In genomic region chr3:152843955-152844354, GRCh38 we compare ENCODE assay signal across 21 cellular contexts. TPM values are rescaled to one million over a fixed set of nuclear protein-coding genes. Genes with fewer than 3 reads are reported as not detected.
A peak's percentile ranks its signal among the peaks of the same experiment; 100 is the strongest.
DNase-seq lines count a peak whose midpoint lies in the region; ATAC-seq and TF ChIP-seq lines count a peak whose summit lies in the region.
"Had no signal": no experiment of that assay in that cellular context is flagged by ENCODE, and none has a peak within 500 bp of the region (broad histone marks: within the 10 kb centered on the region; RNA-seq: fewer than 3 reads in every experiment).

No MANE protein-coding gene starts in this region.

- intact Hi-C loops in aorta (cut with DNase I) = no loop called here

- no peaks in the 10 kb centered on the region for H3K36me3 ChIP-seq in aorta (ENCODE audit: control insufficient read depth in 1 of 2, insufficient read depth in 2 of 2, low read length in 1 of 2)
- H3K36me3 ChIP-seq: BLaER1 treated with 17β-estradiol and CSF1 and Interleukin-3, amounts not matched to agents 10 nM and 100 nM; left lung; tibial artery had no signal

- ATAC-seq in GM18511 (IDR thresholded peaks at IDR 0.05; ENCODE audit: unreplicated experiment) (peak; percentile 87), GM21423 (IDR thresholded peaks at IDR 0.05; ENCODE audit: unreplicated experiment) (peak; percentile 67), HG03066 (IDR thresholded peaks at IDR 0.05; ENCODE audit: low read depth, unreplicated experiment) (peak; percentile 63), aorta (ENCODE audit: low FRiP score) (no peak), GM21526 (IDR thresholded peaks at IDR 0.05; ENCODE audit: low FRiP score, unreplicated experiment) (no peak)
- ATAC-seq: HCT116; left lung; stimulated activated naive B cell treated with anti-CD40 and anti-IgM and Interleukin-4, amounts not matched to agents 10 μg/mL and 1 μg/mL and 100 μg/mL, for 72 hours had no signal

- H3K4me1 ChIP-seq in aorta (ENCODE audit: control insufficient read depth in 1 of 2, insufficient read depth in 2 of 2, low read length in 2 of 2) = no peaks in the 10 kb centered on the region
- H3K4me1 ChIP-seq: BLaER1 treated with 17β-estradiol and CSF1 and Interleukin-3, amounts not matched to agents 10 nM and 100 nM; left lung; tibial artery had no signal

- no peak for TF ChIP-seq CTCF in choroid plexus epithelial cell (conservative IDR thresholded peaks at IDR 0.05; ENCODE audit: low read depth, low read length)

- H3K27ac ChIP-seq in aorta (ENCODE audit: low read depth in 1 of 2, low read length in 2 of 2) = no peak overlapping the region
- H3K27ac ChIP-seq: BLaER1 treated with 17β-estradiol and CSF1 and Interleukin-3, amounts not matched to agents 10 nM and 100 nM; left lung; tibial artery had no signal

- DNase-seq in choroid plexus epithelial cell (ENCODE audit: low read depth) (peak; percentile 5), aorta (no peak), SW480 (ENCODE audit: low spot score) (no peak)
- no peak for DNase-seq in activated T-cell treated with anti-CD3 and anti-CD28 coated beads, Interleukin-2, amount 50 U/mL, for 1 hour
- DNase-seq: activated CD4-positive, alpha-beta T cell treated with anti-CD3 and anti-CD28 coated beads, Interleukin-2, amount 50 U/mL, for 1 hour; activated T-cell treated with anti-CD3 and anti-CD28 coated beads for 4 hours; DMS153; erythroblast; left lung; NCI-H1417; NCI-H226; RPMI8226; stimulated activated naive B cell treated with anti-CD40 and anti-IgM and Interleukin-4, amounts not matched to agents 10 μg/mL and 1 μg/mL and 100 μg/mL, for 72 hours; tibial artery had no signal

- no peak overlapping the region for H3K4me3 ChIP-seq in choroid plexus epithelial cell (ENCODE audit: low read depth, low read length)
- no peak overlapping the region for H3K4me3 ChIP-seq in aorta (ENCODE audit: low read length in 2 of 2)
- H3K4me3 ChIP-seq: BLaER1 treated with 17β-estradiol and CSF1 and Interleukin-3, amounts not matched to agents 10 nM and 100 nM; left lung; tibial artery had no signal

- no peaks in the 10 kb centered on the region for H3K9me3 ChIP-seq in aorta (ENCODE audit: control insufficient read depth, low read length)
- H3K9me3 ChIP-seq: tibial artery had no signal

- no peaks in the 10 kb centered on the region for H3K27me3 ChIP-seq in aorta (ENCODE audit: control insufficient read depth in 1 of 2, insufficient read depth in 2 of 2, low read length in 1 of 2)
- H3K27me3 ChIP-seq: BLaER1 treated with 17β-estradiol and CSF1 and Interleukin-3, amounts not matched to agents 10 nM and 100 nM; left lung; tibial artery had no signal

RNA-seq across cellular contexts. Expression of gene P2RY1, which starts 9.0 kb away (rescaled TPM):
- total RNA-seq in aorta = 1 to 10 TPM; 3.1 to 3.5 TPM
- polyA plus RNA-seq in aorta = under 1 TPM; 0.13 to 0.20 TPM
- total RNA-seq: LHCN-M2 had no signal

Comparison
In these comparisons a context has a peak if more than half of its experiments do, and no peak if none do; other contexts are left out.
1. ATAC-seq: peak in GM18511 (single experiment), GM21423 (single experiment) and HG03066 (single experiment); none in aorta (single experiment) and GM21526 (single experiment).